18 cellular contexts compared by ENCODE assay signal in genomic region chr9:134039386-134040175, GRCh38. TPM values are rescaled to one million over a fixed set of nuclear protein-coding genes. Genes with fewer than 3 reads are reported as not detected.
DNase-seq lines count a peak whose midpoint lies in the region; ATAC-seq and TF ChIP-seq lines count a peak whose summit lies in the region.
"Had no signal": no experiment of that assay in that cellular context is flagged by ENCODE, and none has a peak within 500 bp of the region (broad histone marks: within the 10 kb centered on the region; RNA-seq: fewer than 3 reads in every experiment).

No MANE protein-coding gene starts in this region.

- intact Hi-C loops in dendritic cell treated with granulocyte-macrophage colony-stimulating factor and Interleukin-4, amounts not matched to agents 40 ng/mL and 50 ng/mL, for 4 days (cut with micrococcal nuclease): no loop called here
- intact Hi-C loops in activated T-helper 1 cell treated with anti-CD3 and anti-CD28 coated beads, Interleukin-12 subunit alpha, Interleukin-12 subunit beta, Interleukin-2, Interleukin-4 antibody, amounts not matched to agents 30 ng/mL and 10 ng/mL and 1 ng/mL, durations not matched to agents 14 hours and 24 hours and 36 hours (cut with micrococcal nuclease): no loop called here

- H3K27me3 Mint-ChIP-seq in dendritic cell treated with granulocyte-macrophage colony-stimulating factor and Interleukin-4, amounts not matched to agents 40 ng/mL and 50 ng/mL, for 4 days: no peaks in the 10 kb centered on the region
- no peaks in the 10 kb centered on the region for H3K27me3 Mint-ChIP-seq in progenitor cell of endocrine pancreas
- no peaks in the 10 kb centered on the region for H3K27me3 Mint-ChIP-seq in activated naive CD8-positive, alpha-beta T cell treated with anti-CD3 and anti-CD28 coated beads, Interleukin-2, amount 50 U/mL, for 24 hours
- no peaks in the 10 kb centered on the region for H3K27me3 Mint-ChIP-seq in activated T-helper 1 cell treated with anti-CD3 and anti-CD28 coated beads, Interleukin-12 subunit alpha, Interleukin-12 subunit beta, Interleukin-2, Interleukin-4 antibody, amounts not matched to agents 30 ng/mL and 10 ng/mL and 1 ng/mL, durations not matched to agents 14 hours and 24 hours and 36 hours (ENCODE audit: insufficient read depth)
- H3K27me3 Mint-ChIP-seq: CD4-positive, alpha-beta T cell had no signal

- H3K9me3 Mint-ChIP-seq in dendritic cell treated with granulocyte-macrophage colony-stimulating factor and Interleukin-4, amounts not matched to agents 40 ng/mL and 50 ng/mL, for 4 days: no peaks in the 10 kb centered on the region
- H3K9me3 Mint-ChIP-seq in progenitor cell of endocrine pancreas (ENCODE audit: low read depth): peaks cover 4% of the 10 kb centered on the region
- no peaks in the 10 kb centered on the region for H3K9me3 Mint-ChIP-seq in activated naive CD8-positive, alpha-beta T cell treated with anti-CD3 and anti-CD28 coated beads, Interleukin-2, amount 50 U/mL, for 24 hours
- H3K9me3 Mint-ChIP-seq in activated T-helper 1 cell treated with anti-CD3 and anti-CD28 coated beads, Interleukin-12 subunit alpha, Interleukin-12 subunit beta, Interleukin-2, Interleukin-4 antibody, amounts not matched to agents 30 ng/mL and 10 ng/mL and 1 ng/mL, durations not matched to agents 14 hours and 24 hours and 36 hours: no peaks in the 10 kb centered on the region
- H3K9me3 Mint-ChIP-seq: CD4-positive, alpha-beta T cell had no signal

- H3K27ac Mint-ChIP-seq in dendritic cell treated with granulocyte-macrophage colony-stimulating factor and Interleukin-4, amounts not matched to agents 40 ng/mL and 50 ng/mL, for 4 days: peak overlapping the region; percentile 3
- H3K27ac Mint-ChIP-seq in progenitor cell of endocrine pancreas: peak overlapping the region; percentile 49
- H3K27ac Mint-ChIP-seq in activated naive CD8-positive, alpha-beta T cell treated with anti-CD3 and anti-CD28 coated beads, Interleukin-2, amount 50 U/mL, for 24 hours: no peak overlapping the region
- no peak overlapping the region for H3K27ac Mint-ChIP-seq in activated T-helper 1 cell treated with anti-CD3 and anti-CD28 coated beads, Interleukin-12 subunit alpha, Interleukin-12 subunit beta, Interleukin-2, Interleukin-4 antibody, amounts not matched to agents 30 ng/mL and 10 ng/mL and 1 ng/mL, durations not matched to agents 14 hours and 24 hours and 36 hours
- H3K27ac Mint-ChIP-seq: CD4-positive, alpha-beta T cell had no signal

- no peak for TF ChIP-seq CTCF in progenitor cell of endocrine pancreas (IDR thresholded peaks at IDR 0.05; ENCODE audit: unreplicated experiment)

- no peaks in the 10 kb centered on the region for H3K4me1 Mint-ChIP-seq in dendritic cell treated with granulocyte-macrophage colony-stimulating factor and Interleukin-4, amounts not matched to agents 40 ng/mL and 50 ng/mL, for 4 days (ENCODE audit: low read depth)
- no peaks in the 10 kb centered on the region for H3K4me1 Mint-ChIP-seq in progenitor cell of endocrine pancreas (ENCODE audit: low read depth)
- H3K4me1 Mint-ChIP-seq in activated naive CD8-positive, alpha-beta T cell treated with anti-CD3 and anti-CD28 coated beads, Interleukin-2, amount 50 U/mL, for 24 hours: no peaks in the 10 kb centered on the region
- H3K4me1 Mint-ChIP-seq in activated T-helper 1 cell treated with anti-CD3 and anti-CD28 coated beads, Interleukin-12 subunit alpha, Interleukin-12 subunit beta, Interleukin-2, Interleukin-4 antibody, amounts not matched to agents 30 ng/mL and 10 ng/mL and 1 ng/mL, durations not matched to agents 14 hours and 24 hours and 36 hours (ENCODE audit: low read depth): no peaks in the 10 kb centered on the region

- H3K36me3 Mint-ChIP-seq in dendritic cell treated with granulocyte-macrophage colony-stimulating factor and Interleukin-4, amounts not matched to agents 40 ng/mL and 50 ng/mL, for 4 days (ENCODE audit: low read depth): peaks cover 95% of the 10 kb centered on the region
- H3K36me3 Mint-ChIP-seq in progenitor cell of endocrine pancreas (ENCODE audit: insufficient read depth): peaks cover 44% of the 10 kb centered on the region
- H3K36me3 Mint-ChIP-seq in activated naive CD8-positive, alpha-beta T cell treated with anti-CD3 and anti-CD28 coated beads, Interleukin-2, amount 50 U/mL, for 24 hours (ENCODE audit: low read depth): peaks cover 46% of the 10 kb centered on the region
- peaks cover 23% of the 10 kb centered on the region for H3K36me3 Mint-ChIP-seq in activated T-helper 1 cell treated with anti-CD3 and anti-CD28 coated beads, Interleukin-12 subunit alpha, Interleukin-12 subunit beta, Interleukin-2, Interleukin-4 antibody, amounts not matched to agents 30 ng/mL and 10 ng/mL and 1 ng/mL, durations not matched to agents 14 hours and 24 hours and 36 hours (ENCODE audit: low read depth)

- no peak for ATAC-seq in activated naive CD8-positive, alpha-beta T cell treated with anti-CD3 and anti-CD28 coated beads, Interleukin-2, amount 50 U/mL, for 24 hours
- ATAC-seq: GM12878 had no signal

- DNase-seq in Daoy (ENCODE audit: low read depth): peak; percentile 2
- peak; percentile 21 for DNase-seq in midbrain (lab: John Stamatoyannopoulos, UW)
- DNase-seq in progenitor cell of endocrine pancreas (ENCODE audit: low spot score, unreplicated experiment): no peak
- no peak for DNase-seq in NCI-H2227 (lab: John Stamatoyannopoulos, UW; ENCODE audit: unreplicated experiment)
- DNase-seq in activated naive CD8-positive, alpha-beta T cell treated with anti-CD3 and anti-CD28 coated beads, Interleukin-2, amount 50 U/mL, for 24 hours: no peak
- no peak for DNase-seq in activated T-helper 1 cell treated with anti-CD3 and anti-CD28 coated beads, Interleukin-12 subunit alpha, Interleukin-12 subunit beta, Interleukin-2, Interleukin-4 antibody, amounts not matched to agents 30 ng/mL and 10 ng/mL and 1 ng/mL, durations not matched to agents 14 hours and 24 hours and 36 hours (ENCODE audit: low spot score)
- DNase-seq: CD4-positive, alpha-beta T cell; DND-41; GDM1; GOT3; KBM-7; NCI-H1436; NCI-H2029 treated with DMSO at 0.1 percent for 48 hours; NCI-H510A; NCI-H774; RPMI8226 had no signal

- H3K4me3 Mint-ChIP-seq in dendritic cell treated with granulocyte-macrophage colony-stimulating factor and Interleukin-4, amounts not matched to agents 40 ng/mL and 50 ng/mL, for 4 days: no peak overlapping the region
- H3K4me3 Mint-ChIP-seq in progenitor cell of endocrine pancreas (ENCODE audit: low read depth): no peak overlapping the region
- no peak overlapping the region for H3K4me3 Mint-ChIP-seq in activated naive CD8-positive, alpha-beta T cell treated with anti-CD3 and anti-CD28 coated beads, Interleukin-2, amount 50 U/mL, for 24 hours
- no peak overlapping the region for H3K4me3 Mint-ChIP-seq in activated T-helper 1 cell treated with anti-CD3 and anti-CD28 coated beads, Interleukin-12 subunit alpha, Interleukin-12 subunit beta, Interleukin-2, Interleukin-4 antibody, amounts not matched to agents 30 ng/mL and 10 ng/mL and 1 ng/mL, durations not matched to agents 14 hours and 24 hours and 36 hours
- H3K4me3 Mint-ChIP-seq: CD4-positive, alpha-beta T cell had no signal

RNA-seq across cellular contexts. Expression of gene BRD3OS, which starts 14.3 kb away (rescaled TPM):
- 12.8 and 15.1 TPM in 2 replicates for total RNA-seq in Daoy (2014; rRNA removed; shearing (Covaris generic))
- 21.8 and 28.0 TPM in 2 replicates for total RNA-seq in progenitor cell of endocrine pancreas
- 12.3 and 14.5 TPM in 2 replicates for total RNA-seq in activated T-helper 1 cell treated with anti-CD3 and anti-CD28 coated beads, Interleukin-12 subunit alpha, Interleukin-12 subunit beta, Interleukin-2, Interleukin-4 antibody, amounts not matched to agents 30 ng/mL and 10 ng/mL and 1 ng/mL, durations not matched to agents 14 hours and 24 hours and 36 hours

RNA-seq across cellular contexts. Expression of gene BRD3, which starts 28.2 kb away (rescaled TPM):
- 6.4 and 6.5 TPM in 2 replicates for total RNA-seq in Daoy (2014; rRNA removed; shearing (Covaris generic))
- total RNA-seq in progenitor cell of endocrine pancreas: 96.0 and 98.1 TPM in 2 replicates
- total RNA-seq in activated T-helper 1 cell treated with anti-CD3 and anti-CD28 coated beads, Interleukin-12 subunit alpha, Interleukin-12 subunit beta, Interleukin-2, Interleukin-4 antibody, amounts not matched to agents 30 ng/mL and 10 ng/mL and 1 ng/mL, durations not matched to agents 14 hours and 24 hours and 36 hours: 34.2 and 36.7 TPM in 2 replicates

RNA-seq across cellular contexts. Expression of gene VAV2, which starts 47.5 kb away (rescaled TPM):
- 11.3 and 11.5 TPM in 2 replicates for total RNA-seq in Daoy (2014; rRNA removed; shearing (Covaris generic))
- 80.6 and 82.8 TPM in 2 replicates for total RNA-seq in progenitor cell of endocrine pancreas
- 5.4 and 5.8 TPM in 2 replicates for total RNA-seq in activated T-helper 1 cell treated with anti-CD3 and anti-CD28 coated beads, Interleukin-12 subunit alpha, Interleukin-12 subunit beta, Interleukin-2, Interleukin-4 antibody, amounts not matched to agents 30 ng/mL and 10 ng/mL and 1 ng/mL, durations not matched to agents 14 hours and 24 hours and 36 hours

Comparison
In these comparisons a context has a peak if more than half of its experiments do, and no peak if none do; other contexts are left out.
1. DNase-seq: peak in Daoy (single experiment) and midbrain (single experiment); none in progenitor cell of endocrine pancreas (single experiment), NCI-H2227 (single experiment), activated naive CD8-positive, alpha-beta T cell treated with anti-CD3 and anti-CD28 coated beads, Interleukin-2, amount 50 U/mL, for 24 hours (single experiment) and activated T-helper 1 cell treated with anti-CD3 and anti-CD28 coated beads, Interleukin-12 subunit alpha, Interleukin-12 subunit beta, Interleukin-2, Interleukin-4 antibody, amounts not matched to agents 30 ng/mL and 10 ng/mL and 1 ng/mL, durations not matched to agents 14 hours and 24 hours and 36 hours (single experiment).
2. H3K27ac Mint-ChIP-seq: peak in dendritic cell treated with granulocyte-macrophage colony-stimulating factor and Interleukin-4, amounts not matched to agents 40 ng/mL and 50 ng/mL, for 4 days (single experiment) and progenitor cell of endocrine pancreas (single experiment); none in activated naive CD8-positive, alpha-beta T cell treated with anti-CD3 and anti-CD28 coated beads, Interleukin-2, amount 50 U/mL, for 24 hours (single experiment) and activated T-helper 1 cell treated with anti-CD3 and anti-CD28 coated beads, Interleukin-12 subunit alpha, Interleukin-12 subunit beta, Interleukin-2, Interleukin-4 antibody, amounts not matched to agents 30 ng/mL and 10 ng/mL and 1 ng/mL, durations not matched to agents 14 hours and 24 hours and 36 hours (single experiment).